In the genomic region with DNA sequence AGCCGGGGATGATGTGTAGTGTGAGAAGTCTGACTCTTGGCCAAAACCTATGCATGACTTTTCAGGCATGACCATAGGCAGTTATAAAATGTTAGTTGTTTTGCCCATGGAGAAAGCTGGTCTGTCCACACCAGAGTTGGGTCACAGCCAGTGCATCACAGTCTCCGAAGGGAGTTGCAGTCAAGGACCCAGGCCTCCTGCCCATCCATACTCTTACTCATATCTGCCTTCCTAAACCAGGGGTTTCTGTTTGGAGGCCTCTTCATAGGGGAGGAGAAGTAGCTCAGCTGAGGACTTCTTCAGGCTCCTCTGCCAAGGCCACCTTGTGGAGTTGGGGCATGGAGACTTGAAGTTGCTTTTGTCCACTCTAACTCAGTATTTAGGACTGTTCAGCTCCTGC, we compare ENCODE assay signal across 23 cellular contexts.
DNase-seq lines count a peak whose midpoint lies in the region; ATAC-seq and TF ChIP-seq lines count a peak whose summit lies in the region.
"Had no signal": no experiment of that assay in that cellular context is flagged by ENCODE, and none has a peak within 500 bp of the region (broad histone marks: within the 10 kb centered on the region; RNA-seq: fewer than 3 reads in every experiment).

No MANE protein-coding gene starts in this region.

- H3K4me3 ChIP-seq in neuronal stem cell (ENCODE audit: low read length in 2 of 2), result no peak overlapping the region
- H3K4me3 ChIP-seq in spleen, result no peak overlapping the region
- H3K4me3 ChIP-seq: BLaER1, GM12878 had no signal

- peak overlapping the region; percentile 53 for H2AFZ ChIP-seq in neuronal stem cell (ENCODE audit: low read length)

- H2AK5ac ChIP-seq in neuronal stem cell (ENCODE audit: low read depth, low read length), result no peak overlapping the region

- H3K4me1 Mint-ChIP-seq in stimulated activated memory B cell treated with anti-CD40 and anti-IgM and Interleukin-4, amounts not matched to agents 10 μg/mL and 1 μg/mL and 100 μg/mL, for 72 hours, result no peaks in the 10 kb centered on the region
- H3K4me1 Mint-ChIP-seq: CD14-positive monocyte; CD4-positive, alpha-beta memory T cell; CD4-positive, CD25-positive, alpha-beta regulatory T cell; CD8-positive, alpha-beta memory T cell had no signal

- H3K36me3 Mint-ChIP-seq in stimulated activated memory B cell treated with anti-CD40 and anti-IgM and Interleukin-4, amounts not matched to agents 10 μg/mL and 1 μg/mL and 100 μg/mL, for 72 hours, result no peaks in the 10 kb centered on the region
- H3K36me3 Mint-ChIP-seq: CD14-positive monocyte; CD4-positive, alpha-beta memory T cell; CD4-positive, CD25-positive, alpha-beta regulatory T cell; CD8-positive, alpha-beta memory T cell had no signal

- H3K4me3 Mint-ChIP-seq in stimulated activated memory B cell treated with anti-CD40 and anti-IgM and Interleukin-4, amounts not matched to agents 10 μg/mL and 1 μg/mL and 100 μg/mL, for 72 hours, result no peak overlapping the region
- H3K4me3 Mint-ChIP-seq: CD14-positive monocyte; CD4-positive, alpha-beta memory T cell; CD4-positive, CD25-positive, alpha-beta regulatory T cell had no signal

- no peak overlapping the region for H2BK5ac ChIP-seq in neuronal stem cell (ENCODE audit: low read length)

- no peaks in the 10 kb centered on the region for H3K79me1 ChIP-seq in neuronal stem cell (ENCODE audit: low read depth, low read length)

- no peak overlapping the region for H4K8ac ChIP-seq in neuronal stem cell (ENCODE audit: low read depth, low read length)

- no peaks in the 10 kb centered on the region for H3K27me3 Mint-ChIP-seq in stimulated activated memory B cell treated with anti-CD40 and anti-IgM and Interleukin-4, amounts not matched to agents 10 μg/mL and 1 μg/mL and 100 μg/mL, for 72 hours
- H3K27me3 Mint-ChIP-seq: CD4-positive, alpha-beta memory T cell; CD4-positive, CD25-positive, alpha-beta regulatory T cell; CD8-positive, alpha-beta memory T cell had no signal

- H3K4me1 ChIP-seq in neuronal stem cell (ENCODE audit: control insufficient read depth in 2 of 2, insufficient read depth in 1 of 2, low read depth in 1 of 2, low read length in 2 of 2), result no peaks in the 10 kb centered on the region
- no peaks in the 10 kb centered on the region for H3K4me1 ChIP-seq in spleen
- H3K4me1 ChIP-seq: BE2C, BLaER1 had no signal

- no peak overlapping the region for H4K91ac ChIP-seq in neuronal stem cell (ENCODE audit: low read depth, low read length, poor library complexity)

- ATAC-seq in sciatic nerve (peak; percentile 49), GM18498 (IDR thresholded peaks at IDR 0.05; ENCODE audit: unreplicated experiment) (no peak)
- peak; percentile 53 for ATAC-seq in stimulated activated memory B cell treated with anti-CD40 and anti-IgM and Interleukin-4, amounts not matched to agents 10 μg/mL and 1 μg/mL and 100 μg/mL, for 72 hours
- ATAC-seq: GM12878 had no signal

- H3K9me3 Mint-ChIP-seq in stimulated activated memory B cell treated with anti-CD40 and anti-IgM and Interleukin-4, amounts not matched to agents 10 μg/mL and 1 μg/mL and 100 μg/mL, for 72 hours, result peaks cover 7% of the 10 kb centered on the region

- H3K9me3 ChIP-seq in neuronal stem cell (replicated peaks in 1 of 2; ENCODE audit: control insufficient read depth in 2 of 2, insufficient read depth in 1 of 2, low read depth in 1 of 2, low read length in 2 of 2) (peaks cover 5 to 9% of the 10 kb centered on the region in 2 donors), spleen (peaks cover 0 to 7% (median 0%) of the 10 kb centered on the region in 8 donors)
- H3K9me3 ChIP-seq: BE2C had no signal

- no peak for DNase-seq in neuronal stem cell (ENCODE audit: low spot score)
- no peak for DNase-seq in sciatic nerve (ENCODE audit: low spot score)
- no peak for DNase-seq in NCI-H510A treated with DMSO at 0.1 percent for 48 hours (lab: John Stamatoyannopoulos, UW)
- DNase-seq in spleen, result no peak
- DNase-seq: 8988T; ACHN; BE2C; C1 segment of cervical spinal cord; CD4-positive, alpha-beta memory T cell; CD4-positive, CD25-positive, alpha-beta regulatory T cell; CD8-positive, alpha-beta memory T cell; COR-L47; DMS 273 treated with DMSO at 0.1 percent for 48 hours; DMS153; DMS53; DMS79; EL; GDM1 had no signal

- no peak overlapping the region for H2BK12ac ChIP-seq in neuronal stem cell (ENCODE audit: low read length)

- no peaks in the 10 kb centered on the region for H3K27me3 ChIP-seq in neuronal stem cell (ENCODE audit: control insufficient read depth in 3 of 3, insufficient read depth in 3 of 3, low read depth in 1 of 3, low read length in 3 of 3)
- H3K27me3 ChIP-seq in spleen (replicated peaks in 1 of 7), result no peaks in the 10 kb centered on the region
- H3K27me3 ChIP-seq: BE2C, BLaER1 had no signal

- H3K27ac ChIP-seq in neuronal stem cell (replicated peaks; ENCODE audit: low read length) (no peak overlapping the region), spleen (no peak overlapping the region)
- H3K27ac ChIP-seq: BLaER1 had no signal

- H2BK15ac ChIP-seq in neuronal stem cell (ENCODE audit: low read length), result no peak overlapping the region

- intact Hi-C loops in sciatic nerve (cut with DNase I), result no loop called here
- intact Hi-C loops in spleen (cut with DNase I; ENCODE audit: low total_unique reads), result no loop called here

- no peak overlapping the region for H3K23ac ChIP-seq in neuronal stem cell (ENCODE audit: low read depth, low read length, poor library complexity)

- no peak overlapping the region for H3K14ac ChIP-seq in neuronal stem cell (ENCODE audit: low read length)

- no peak overlapping the region for H3K4me2 ChIP-seq in neuronal stem cell (ENCODE audit: insufficient read depth, low read length, poor library complexity, severe bottlenecking)
- H3K4me2 ChIP-seq: BLaER1 had no signal

- TF ChIP-seq CTCF in spleen (IDR thresholded peaks at IDR 0.05 in 8 of 11, conservative IDR thresholded peaks at IDR 0.05 in 3 of 11), result no peak

- H3K27ac Mint-ChIP-seq in stimulated activated memory B cell treated with anti-CD40 and anti-IgM and Interleukin-4, amounts not matched to agents 10 μg/mL and 1 μg/mL and 100 μg/mL, for 72 hours, result no peak overlapping the region
- H3K27ac Mint-ChIP-seq: CD14-positive monocyte; CD4-positive, alpha-beta memory T cell; CD4-positive, CD25-positive, alpha-beta regulatory T cell had no signal

- WGBS in neuronal stem cell (ENCODE audit: extremely low coverage in 2 of 2, insufficient read length in 2 of 2, insufficient replicate concordance in 1 of 2), 2 donors, result no CpG with 5 or more reads among the region's 2 CpGs
- WGBS in spleen, 5 donors, result 81 to 95% (median 88%) methylated on average over 2 of the region's 2 CpGs

- TF ChIP-seq POLR2A in spleen (IDR thresholded peaks at IDR 0.05), result no peak

- no peak overlapping the region for H3K18ac ChIP-seq in neuronal stem cell (ENCODE audit: low read length)

- H3K36me3 ChIP-seq in neuronal stem cell (replicated peaks in 1 of 2; ENCODE audit: control insufficient read depth in 2 of 2, insufficient read depth in 2 of 2, low read length in 2 of 2) (peaks cover 0 to 2% of the 10 kb centered on the region in 2 donors), spleen (no peaks in the 10 kb centered on the region)
- H3K36me3 ChIP-seq: BE2C, BLaER1 had no signal

- no peak overlapping the region for H3K4ac ChIP-seq in neuronal stem cell (ENCODE audit: low read length)

- no peak overlapping the region for H3K9ac ChIP-seq in neuronal stem cell (ENCODE audit: low read depth, low read length, poor library complexity)
- H3K9ac ChIP-seq: BLaER1 had no signal

- no peak overlapping the region for H2BK120ac ChIP-seq in neuronal stem cell (ENCODE audit: low read depth, low read length)
